ENCODE assay signal across 7 cellular contexts in genomic region chr14:64879635-64880381, GRCh38. TPM values are rescaled to one million over a fixed set of nuclear protein-coding genes. Genes with fewer than 3 reads are reported as not detected.
DNase-seq lines count a peak whose midpoint lies in the region; ATAC-seq and TF ChIP-seq lines count a peak whose summit lies in the region.

SPTB (minus strand) TSS chr14:64879907; CDS start chr14:64823094, 56,813 bp downstream.

- H3K27ac ChIP-seq in duodenal mucosa (ENCODE audit: low read depth, low read length) = no peak within 1 kb of the TSS

- no peaks in the 10 kb centered on the region for H3K9me3 Mint-ChIP-seq in activated CD4-positive, alpha-beta T cell treated with anti-CD3 and anti-CD28 coated beads, Interleukin-2, amount 10 ng/mL, durations not matched to agents 7 days and 5 days

- H3K4me3 ChIP-seq in duodenal mucosa (ENCODE audit: low read depth in 1 of 2, low read length in 2 of 2) (peak within 1 kb of the TSS; percentile 63 to 66), mucosa of descending colon (peak within 1 kb of the TSS; percentile 14)

- H3K27ac Mint-ChIP-seq in activated CD4-positive, alpha-beta T cell treated with anti-CD3 and anti-CD28 coated beads, Interleukin-2, amount 10 ng/mL, durations not matched to agents 7 days and 5 days = no peak within 1 kb of the TSS

- peak within 1 kb of the TSS; percentile 79 for H3K4me3 Mint-ChIP-seq in activated CD4-positive, alpha-beta T cell treated with anti-CD3 and anti-CD28 coated beads, Interleukin-2, amount 10 ng/mL, durations not matched to agents 7 days and 5 days

- peaks cover 16% of the 10 kb centered on the region for H3K4me1 Mint-ChIP-seq in activated CD4-positive, alpha-beta T cell treated with anti-CD3 and anti-CD28 coated beads, Interleukin-2, amount 10 ng/mL, durations not matched to agents 7 days and 5 days

- no peaks in the 10 kb centered on the region for H3K36me3 Mint-ChIP-seq in activated CD4-positive, alpha-beta T cell treated with anti-CD3 and anti-CD28 coated beads, Interleukin-2, amount 10 ng/mL, durations not matched to agents 7 days and 5 days (ENCODE audit: low read depth)

- H3K27me3 ChIP-seq in duodenal mucosa (ENCODE audit: control insufficient read depth in 1 of 2, insufficient read depth in 2 of 2, low read length in 2 of 2) = peaks cover 13 to 49% of the 10 kb centered on the region in 2 donors

- H3K9ac ChIP-seq in duodenal mucosa (ENCODE audit: low read depth in 1 of 2, low read length in 2 of 2) = no peak within 1 kb of the TSS

- intact Hi-C loops in mucosa of descending colon (cut with DNase I, micrococcal nuclease) = loop anchor here in 1 of 2 donors (10.0 kb wide), 1 partner anchor 55 kb away; no protein-coding TSS in a partner anchor

- TF ChIP-seq CTCF in mucosa of descending colon (IDR thresholded peaks at IDR 0.05) = no peak

- POLR2A ChIA-PET in activated CD4-positive, alpha-beta T cell treated with anti-CD3 and anti-CD28 coated beads, Interleukin-2, amount 10 ng/mL, durations not matched to agents 7 days and 5 days (lab: Charles Lee) = no interaction called here

- CTCF ChIA-PET in activated CD4-positive, alpha-beta T cell treated with anti-CD3 and anti-CD28 coated beads, Interleukin-2, amount 10 ng/mL, durations not matched to agents 7 days and 5 days (lab: Charles Lee) = interaction anchor here (1.0 to 5.5 kb wide), 4 partner anchors 11 to 103 kb away, joined by 3 to 36 read pairs (median 4); no protein-coding TSS in a partner anchor

- H3K4me1 ChIP-seq in duodenal mucosa (ENCODE audit: control insufficient read depth in 1 of 2, insufficient read depth in 2 of 2, low read length in 2 of 2) = peaks cover 0 to 12% of the 10 kb centered on the region in 2 donors
- peaks cover 10% of the 10 kb centered on the region for H3K4me1 ChIP-seq in mucosa of descending colon (ENCODE audit: low read depth)

- H3K27me3 Mint-ChIP-seq in activated CD4-positive, alpha-beta T cell treated with anti-CD3 and anti-CD28 coated beads, Interleukin-2, amount 10 ng/mL, durations not matched to agents 7 days and 5 days = peaks cover 67% of the 10 kb centered on the region

- DNase-seq in GM19240 (ENCODE audit: insufficient read length, low spot score) (peak; percentile 14), NCI-H187 (lab: John Stamatoyannopoulos, UW) (peak; percentile 62 to 91), mucosa of descending colon (peak; percentile 48 to 64 (median 50))
- DNase-seq in activated CD4-positive, alpha-beta T cell treated with anti-CD3 and anti-CD28 coated beads, Interleukin-2, amount 10 ng/mL, durations not matched to agents 7 days and 5 days = peak; percentile 56
- DNase-seq in stimulated activated CD8-positive, alpha-beta memory T cell treated with anti-CD3 and anti-CD28 coated beads, Interleukin-4, amount 100 ng/mL, for 24 hours (ENCODE audit: low read depth) = peak; percentile 57

- no peaks in the 10 kb centered on the region for H3K36me3 ChIP-seq in duodenal mucosa (ENCODE audit: control insufficient read depth in 1 of 2, insufficient read depth in 2 of 2, low read length in 2 of 2)
- H3K36me3 ChIP-seq in mucosa of descending colon (ENCODE audit: low read depth) = no peaks in the 10 kb centered on the region

- ATAC-seq in mucosa of descending colon (peak; percentile 82), HG02610 (IDR thresholded peaks at IDR 0.05; ENCODE audit: unreplicated experiment) (no peak)

- H3K9me3 ChIP-seq in duodenal mucosa (ENCODE audit: control insufficient read depth in 1 of 2, low read length in 2 of 2) = no peaks in the 10 kb centered on the region
- no peaks in the 10 kb centered on the region for H3K9me3 ChIP-seq in mucosa of descending colon

RNA-seq across cellular contexts. Expression of gene SPTB, which starts in this region (rescaled TPM):
- total RNA-seq in activated CD4-positive, alpha-beta T cell treated with anti-CD3 and anti-CD28 coated beads, Interleukin-2, amount 10 ng/mL, durations not matched to agents 7 days and 5 days = not detected
- 1 to 10 TPM in 1 of 3 donors, under 1 TPM in 2; 0.35 to 1.4 (median 0.51) TPM for total RNA-seq in mucosa of descending colon

Comparison
In these comparisons a context has a peak if more than half of its experiments do, and no peak if none do; other contexts are left out.
1. Peak in DNase-seq in activated CD4-positive, alpha-beta T cell treated with anti-CD3 and anti-CD28 coated beads, Interleukin-2, amount 10 ng/mL, durations not matched to agents 7 days and 5 days; RNA of the gene not detected or under 1 TPM.
2. DNase-seq: peak in every context shown above with its lines; median percentile 76 in NCI-H187; 57 in stimulated activated CD8-positive, alpha-beta memory T cell treated with anti-CD3 and anti-CD28 coated beads, Interleukin-4, amount 100 ng/mL, for 24 hours; 56 in activated CD4-positive, alpha-beta T cell treated with anti-CD3 and anti-CD28 coated beads, Interleukin-2, amount 10 ng/mL, durations not matched to agents 7 days and 5 days; 50 in mucosa of descending colon; 14 in GM19240.